Comparison of ENCODE assay signal across 1 cellular context in genomic region chr13:99525967-99526366, GRCh38.
TF ChIP-seq lines count a peak whose summit lies in the region.

No MANE protein-coding gene starts in this region.

TF ChIP-seq in SK-N-SH treated with all-trans-retinoic acid at 6 μM for 48 hours, 23 proteins besides CTCF, POLR2A, EP300 and RAD21 (continued from another document):
- TF ChIP-seq CREB5 (CRISPR knock-in tag; IDR thresholded peaks at IDR 0.05; ENCODE audit: low read depth), result no peak
- no peak for TF ChIP-seq TOX (CRISPR knock-in tag; IDR thresholded peaks at IDR 0.05; ENCODE audit: borderline replicate concordance)
- no peak for TF ChIP-seq OSR1 (CRISPR knock-in tag; IDR thresholded peaks at IDR 0.05)
- no peak for TF ChIP-seq TCF4 (CRISPR knock-in tag; IDR thresholded peaks at IDR 0.05; ENCODE audit: borderline replicate concordance)
- TF ChIP-seq POU6F1 (CRISPR knock-in tag; IDR thresholded peaks at IDR 0.05; ENCODE audit: borderline replicate concordance, low read depth), result no peak
- TF ChIP-seq ZFP3 (CRISPR knock-in tag; IDR thresholded peaks at IDR 0.05), result no peak
- no peak for TF ChIP-seq ZNF8 (CRISPR knock-in tag; IDR thresholded peaks at IDR 0.05)
